Comparison of ENCODE assay signal across 9 cellular contexts in genomic region chr2:98468621-98469236, GRCh38. TPM values are rescaled to one million over a fixed set of nuclear protein-coding genes. Genes with fewer than 3 reads are reported as not detected.
A peak's percentile ranks its signal among the peaks of the same experiment; 100 is the strongest.
DNase-seq lines count a peak whose midpoint lies in the region; ATAC-seq and TF ChIP-seq lines count a peak whose summit lies in the region.
"Had no signal": no experiment of that assay in that cellular context is flagged by ENCODE, and none has a peak within 500 bp of the region (broad histone marks: within the 10 kb centered on the region; RNA-seq: fewer than 3 reads in every experiment).

No MANE protein-coding gene starts in this region.

- TF ChIP-seq POLR2A in IMR-90 (IDR thresholded peaks at IDR 0.05; ENCODE audit: low read depth, low read length): no peak

- CTCF ChIA-PET in IMR-90 (lab: Yijun Ruan, JAX): no interaction called here

- intact Hi-C loops in IMR-90 (cut with micrococcal nuclease): no loop called here
- intact Hi-C loops in tibial artery (cut with DNase I; ENCODE audit: low total_unique reads): no loop called here

- peaks cover 25% of the 10 kb centered on the region for H3K9me1 ChIP-seq in IMR-90 (ENCODE audit: insufficient read depth, low read length)

- no peak overlapping the region for H3K4ac ChIP-seq in IMR-90 (ENCODE audit: low read depth, low read length)

- TF ChIP-seq RAD21 in IMR-90 (IDR thresholded peaks at IDR 0.05; ENCODE audit: low read length): no peak

- H3K18ac ChIP-seq in IMR-90 (ENCODE audit: low read depth, low read length): no peak overlapping the region

- no peak overlapping the region for H3K56ac ChIP-seq in IMR-90 (ENCODE audit: extremely low read depth, insufficient read depth, low read length)

- H2AK5ac ChIP-seq in IMR-90 (ENCODE audit: low read depth, low read length): no peak overlapping the region; the same call in 1 of the 2 replicates

- BruUV-seq in IMR-90 (replicated peaks; lab: Mats Ljungman, UMichigan): no TSS peak

- H2BK15ac ChIP-seq in IMR-90 (ENCODE audit: low read depth, low read length): no peak overlapping the region; the same call in 2 of the 3 replicates

- H3K36me3 ChIP-seq in IMR-90 (ENCODE audit: control insufficient read depth, insufficient read depth, low read length) (no peaks in the 10 kb centered on the region), tibial artery (no peaks in the 10 kb centered on the region)
- H3K36me3 ChIP-seq: gastroesophageal sphincter had no signal

- H3K9me3 ChIP-seq in IMR-90 (ENCODE audit: control insufficient read depth, insufficient read depth, low read length) (no peaks in the 10 kb centered on the region), tibial artery (no peaks in the 10 kb centered on the region)
- H3K9me3 ChIP-seq: gastroesophageal sphincter had no signal

- H4K91ac ChIP-seq in IMR-90 (ENCODE audit: insufficient read depth, low read depth, low read length): no peak overlapping the region

- no peak overlapping the region for H2AFZ ChIP-seq in IMR-90 (replicated peaks; ENCODE audit: low read length, poor library complexity)

- no peak overlapping the region for H2BK120ac ChIP-seq in IMR-90 (ENCODE audit: low read depth, low read length)

- dilution Hi-C loops in IMR-90 (cut with HindIII; ENCODE audit: low sequenced_read_pairs, unreplicated experiment): no loop called here

- peak overlapping the region; percentile 21 for H3K14ac ChIP-seq in IMR-90 (replicated peaks; ENCODE audit: low read depth, low read length)

- peaks cover 47% of the 10 kb centered on the region for H4K20me1 ChIP-seq in IMR-90 (ENCODE audit: insufficient read depth, low read length)

- H3K27me3 ChIP-seq in IMR-90 (ENCODE audit: control insufficient read depth, insufficient read depth, low read length): no peaks in the 10 kb centered on the region
- no peaks in the 10 kb centered on the region for H3K27me3 ChIP-seq in tibial artery
- H3K27me3 ChIP-seq: gastroesophageal sphincter had no signal

- ATAC-seq in GM21360 (IDR thresholded peaks at IDR 0.05; ENCODE audit: unreplicated experiment) (peak; percentile 29), IMR-90 (ENCODE audit: low read depth) (peak; percentile 64)
- ATAC-seq: gastroesophageal sphincter had no signal

- no peak overlapping the region for H2BK20ac ChIP-seq in IMR-90 (ENCODE audit: low read depth, low read length)

- H3K27ac ChIP-seq in IMR-90 (ENCODE audit: insufficient read depth, low read length) (no peak overlapping the region), tibial artery (no peak overlapping the region)
- H3K27ac ChIP-seq: gastroesophageal sphincter had no signal

- peak overlapping the region; percentile 33; the same call in 1 of the 2 replicates for H3K23ac ChIP-seq in IMR-90 (ENCODE audit: low read depth, low read length)

- H4K8ac ChIP-seq in IMR-90 (ENCODE audit: low read depth in 2 of 2, low read length in 2 of 2): no peak overlapping the region

- POLR2A ChIA-PET in IMR-90 (lab: Charles Lee; ENCODE audit: unreplicated experiment): no interaction called here

- TF ChIP-seq CTCF in IMR-90 (conservative IDR thresholded peaks at IDR 0.05; ENCODE audit: low read depth, low read length) (no peak), tibial artery (IDR thresholded peaks at IDR 0.05) (no peak)

- in situ Hi-C loops in IMR-90 (cut with MboI; ENCODE audit: low sequenced_read_pairs): no loop called here

- no CpG with 5 or more reads among the region's 5 CpGs for WGBS in IMR-90 (ENCODE audit: extremely low coverage in 2 of 2, insufficient read length in 1 of 2), 2 experiments

- DNase-seq in CD1c-positive myeloid dendritic cell (ENCODE audit: extremely low spot score) (peak; percentile 57), IMR-90 (peak; percentile 65), amniotic epithelial cell (ENCODE audit: low read depth) (peak; percentile 63), SHP77 treated with DMSO at 0.1 percent for 48 hours (lab: John Stamatoyannopoulos, UW) (no peak), NCI-H526 treated with DMSO at 0.1 percent for 48 hours (lab: John Stamatoyannopoulos, UW) (no peak), tibial artery (no peak), DMS114 treated with DMSO at 0.1 percent for 48 hours (lab: John Stamatoyannopoulos, UW; ENCODE audit: unreplicated experiment) (no peak)

- peak overlapping the region; percentile 55 for H2AK9ac ChIP-seq in IMR-90 (replicated peaks; ENCODE audit: low read depth, low read length, poor library complexity)

- peaks cover 17 to 81% of the 10 kb centered on the region in 2 experiments for H3K79me1 ChIP-seq in IMR-90 (ENCODE audit: low read depth in 1 of 2, low read length in 2 of 2)

- H3K4me1 ChIP-seq in IMR-90 (ENCODE audit: control insufficient read depth, insufficient read depth, low read length): peaks cover 4% of the 10 kb centered on the region; the same call in 1 of the 2 replicates
- peaks cover 0 to 22% (median 6%) of the 10 kb centered on the region in 4 donors for H3K4me1 ChIP-seq in tibial artery

- no peak overlapping the region for H3K4me2 ChIP-seq in IMR-90 (ENCODE audit: low read depth, low read length)

- no peak overlapping the region for H3K4me3 ChIP-seq in IMR-90 (ENCODE audit: insufficient read depth, low read depth, low read length)
- H3K4me3 ChIP-seq in tibial artery: no peak overlapping the region
- H3K4me3 ChIP-seq: gastroesophageal sphincter had no signal

- no peak overlapping the region for H4K5ac ChIP-seq in IMR-90 (ENCODE audit: low read depth, low read length)

- no peak overlapping the region for H2BK5ac ChIP-seq in IMR-90 (ENCODE audit: low read depth, low read length, poor library complexity, severe bottlenecking)

- no peak overlapping the region for H3K9ac ChIP-seq in IMR-90 (ENCODE audit: low read depth, low read length)

TF ChIP-seq in IMR-90, 13 proteins besides CTCF, POLR2A, EP300 and RAD21:
- TF ChIP-seq, protein P1, sequence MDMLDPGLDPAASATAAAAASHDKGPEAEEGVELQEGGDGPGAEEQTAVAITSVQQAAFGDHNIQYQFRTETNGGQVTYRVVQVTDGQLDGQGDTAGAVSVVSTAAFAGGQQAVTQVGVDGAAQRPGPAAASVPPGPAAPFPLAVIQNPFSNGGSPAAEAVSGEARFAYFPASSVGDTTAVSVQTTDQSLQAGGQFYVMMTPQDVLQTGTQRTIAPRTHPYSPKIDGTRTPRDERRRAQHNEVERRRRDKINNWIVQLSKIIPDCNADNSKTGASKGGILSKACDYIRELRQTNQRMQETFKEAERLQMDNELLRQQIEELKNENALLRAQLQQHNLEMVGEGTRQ (IDR thresholded peaks at IDR 0.05; ENCODE audit: low read depth, low read length): no peak
- TF ChIP-seq ELK1 (IDR thresholded peaks at IDR 0.05; ENCODE audit: borderline replicate concordance, low read depth, low read length) (no peak), MAZ (IDR thresholded peaks at IDR 0.05; ENCODE audit: borderline replicate concordance, low read depth, low read length) (no peak), CHD1 (IDR thresholded peaks at IDR 0.05; ENCODE audit: low read depth, low read length) (no peak), MAFK (IDR thresholded peaks at IDR 0.05; ENCODE audit: low read depth, low read length) (no peak)

RNA-seq across cellular contexts. Expression of gene INPP4A, which starts 24.1 kb away (rescaled TPM):
- 22.8 and 27.1 TPM in 2 replicates for total RNA-seq in IMR-90 (2012; rRNA removed)
- polyA plus RNA-seq in IMR-90 (2012; rRNA removed): 14.5 and 16.5 TPM in 2 replicates
- polyA plus RNA-seq in IMR-90 (2012; cell fraction: cytosol; rRNA removed): 7.8 and 12.4 TPM in 2 replicates
- polyA plus RNA-seq in IMR-90 (2012; cell fraction: nucleus; rRNA removed; ENCODE audit: low replicate concordance): 35.0 and 41.6 TPM in 2 replicates

Comparison
In these comparisons a context has a peak if more than half of its experiments do, and no peak if none do; other contexts are left out.
1. DNase-seq: peak in CD1c-positive myeloid dendritic cell (single experiment), IMR-90 (single experiment) and amniotic epithelial cell (single experiment); none in SHP77 treated with DMSO at 0.1 percent for 48 hours (single experiment), NCI-H526 treated with DMSO at 0.1 percent for 48 hours (single experiment), tibial artery (0 of 2) and DMS114 treated with DMSO at 0.1 percent for 48 hours (single experiment).